Comparison of ENCODE assay signal across 2 cellular contexts in the genomic region with DNA sequence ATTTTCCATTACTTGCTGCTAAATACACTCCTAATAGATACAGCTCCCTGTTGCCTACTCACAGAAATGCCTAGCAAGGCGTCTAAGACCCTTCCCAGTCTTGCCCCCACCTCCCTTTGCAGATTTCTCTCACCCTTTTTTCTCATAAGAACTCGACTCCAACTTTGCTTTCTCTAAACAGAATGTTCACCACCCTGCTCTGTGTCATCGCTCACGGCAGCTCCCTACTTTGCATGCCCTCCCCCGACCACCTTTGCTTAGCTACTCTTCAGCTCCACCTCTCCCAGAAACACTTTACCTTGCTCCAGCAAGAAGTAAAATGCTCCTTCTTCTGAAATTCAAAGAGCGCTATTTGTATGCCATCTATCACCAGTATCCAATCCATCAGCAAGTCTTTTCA.
TF ChIP-seq lines count a peak whose summit lies in the region.

No MANE protein-coding gene starts in this region.

TF ChIP-seq in GM23338, 12 proteins besides CTCF, POLR2A, EP300 and RAD21 (continued from another document):
- TF ChIP-seq, protein P1, sequence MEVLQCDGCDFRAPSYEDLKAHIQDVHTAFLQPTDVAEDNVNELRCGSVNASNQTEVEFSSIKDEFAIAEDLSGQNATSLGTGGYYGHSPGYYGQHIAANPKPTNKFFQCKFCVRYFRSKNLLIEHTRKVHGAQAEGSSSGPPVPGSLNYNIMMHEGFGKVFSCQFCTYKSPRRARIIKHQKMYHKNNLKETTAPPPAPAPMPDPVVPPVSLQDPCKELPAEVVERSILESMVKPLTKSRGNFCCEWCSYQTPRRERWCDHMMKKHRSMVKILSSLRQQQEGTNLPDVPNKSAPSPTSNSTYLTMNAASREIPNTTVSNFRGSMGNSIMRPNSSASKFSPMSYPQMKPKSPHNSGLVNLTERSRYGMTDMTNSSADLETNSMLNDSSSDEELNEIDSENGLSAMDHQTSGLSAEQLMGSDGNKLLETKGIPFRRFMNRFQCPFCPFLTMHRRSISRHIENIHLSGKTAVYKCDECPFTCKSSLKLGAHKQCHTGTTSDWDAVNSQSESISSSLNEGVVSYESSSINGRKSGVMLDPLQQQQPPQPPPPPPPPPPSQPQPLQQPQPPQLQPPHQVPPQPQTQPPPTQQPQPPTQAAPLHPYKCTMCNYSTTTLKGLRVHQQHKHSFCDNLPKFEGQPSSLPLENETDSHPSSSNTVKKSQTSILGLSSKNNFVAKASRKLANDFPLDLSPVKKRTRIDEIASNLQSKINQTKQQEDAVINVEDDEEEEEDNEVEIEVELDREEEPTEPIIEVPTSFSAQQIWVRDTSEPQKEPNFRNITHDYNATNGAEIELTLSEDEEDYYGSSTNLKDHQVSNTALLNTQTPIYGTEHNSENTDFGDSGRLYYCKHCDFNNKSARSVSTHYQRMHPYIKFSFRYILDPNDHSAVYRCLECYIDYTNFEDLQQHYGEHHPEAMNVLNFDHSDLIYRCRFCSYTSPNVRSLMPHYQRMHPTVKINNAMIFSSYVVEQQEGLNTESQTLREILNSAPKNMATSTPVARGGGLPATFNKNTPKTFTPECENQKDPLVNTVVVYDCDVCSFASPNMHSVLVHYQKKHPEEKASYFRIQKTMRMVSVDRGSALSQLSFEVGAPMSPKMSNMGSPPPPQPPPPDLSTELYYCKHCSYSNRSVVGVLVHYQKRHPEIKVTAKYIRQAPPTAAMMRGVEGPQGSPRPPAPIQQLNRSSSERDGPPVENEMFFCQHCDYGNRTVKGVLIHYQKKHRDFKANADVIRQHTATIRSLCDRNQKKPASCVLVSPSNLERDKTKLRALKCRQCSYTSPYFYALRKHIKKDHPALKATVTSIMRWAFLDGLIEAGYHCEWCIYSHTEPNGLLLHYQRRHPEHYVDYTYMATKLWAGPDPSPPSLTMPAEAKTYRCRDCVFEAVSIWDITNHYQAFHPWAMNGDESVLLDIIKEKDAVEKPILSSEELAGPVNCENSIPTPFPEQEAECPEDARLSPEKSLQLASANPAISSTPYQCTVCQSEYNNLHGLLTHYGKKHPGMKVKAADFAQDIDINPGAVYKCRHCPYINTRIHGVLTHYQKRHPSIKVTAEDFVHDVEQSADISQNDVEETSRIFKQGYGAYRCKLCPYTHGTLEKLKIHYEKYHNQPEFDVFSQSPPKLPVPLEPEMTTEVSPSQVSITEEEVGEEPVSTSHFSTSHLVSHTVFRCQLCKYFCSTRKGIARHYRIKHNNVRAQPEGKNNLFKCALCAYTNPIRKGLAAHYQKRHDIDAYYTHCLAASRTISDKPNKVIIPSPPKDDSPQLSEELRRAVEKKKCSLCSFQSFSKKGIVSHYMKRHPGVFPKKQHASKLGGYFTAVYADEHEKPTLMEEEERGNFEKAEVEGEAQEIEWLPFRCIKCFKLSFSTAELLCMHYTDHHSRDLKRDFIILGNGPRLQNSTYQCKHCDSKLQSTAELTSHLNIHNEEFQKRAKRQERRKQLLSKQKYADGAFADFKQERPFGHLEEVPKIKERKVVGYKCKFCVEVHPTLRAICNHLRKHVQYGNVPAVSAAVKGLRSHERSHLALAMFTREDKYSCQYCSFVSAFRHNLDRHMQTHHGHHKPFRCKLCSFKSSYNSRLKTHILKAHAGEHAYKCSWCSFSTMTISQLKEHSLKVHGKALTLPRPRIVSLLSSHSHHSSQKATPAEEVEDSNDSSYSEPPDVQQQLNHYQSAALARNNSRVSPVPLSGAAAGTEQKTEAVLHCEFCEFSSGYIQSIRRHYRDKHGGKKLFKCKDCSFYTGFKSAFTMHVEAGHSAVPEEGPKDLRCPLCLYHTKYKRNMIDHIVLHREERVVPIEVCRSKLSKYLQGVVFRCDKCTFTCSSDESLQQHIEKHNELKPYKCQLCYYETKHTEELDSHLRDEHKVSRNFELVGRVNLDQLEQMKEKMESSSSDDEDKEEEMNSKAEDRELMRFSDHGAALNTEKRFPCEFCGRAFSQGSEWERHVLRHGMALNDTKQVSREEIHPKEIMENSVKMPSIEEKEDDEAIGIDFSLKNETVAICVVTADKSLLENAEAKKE (CRISPR knock-in tag; IDR thresholded peaks at IDR 0.05), result no peak
TF ChIP-seq in GM23338: peak in this region for 0.

TF ChIP-seq in WTC11, 78 proteins besides CTCF, POLR2A, EP300 and RAD21 (continued from another document):
- TF ChIP-seq, protein P2, sequence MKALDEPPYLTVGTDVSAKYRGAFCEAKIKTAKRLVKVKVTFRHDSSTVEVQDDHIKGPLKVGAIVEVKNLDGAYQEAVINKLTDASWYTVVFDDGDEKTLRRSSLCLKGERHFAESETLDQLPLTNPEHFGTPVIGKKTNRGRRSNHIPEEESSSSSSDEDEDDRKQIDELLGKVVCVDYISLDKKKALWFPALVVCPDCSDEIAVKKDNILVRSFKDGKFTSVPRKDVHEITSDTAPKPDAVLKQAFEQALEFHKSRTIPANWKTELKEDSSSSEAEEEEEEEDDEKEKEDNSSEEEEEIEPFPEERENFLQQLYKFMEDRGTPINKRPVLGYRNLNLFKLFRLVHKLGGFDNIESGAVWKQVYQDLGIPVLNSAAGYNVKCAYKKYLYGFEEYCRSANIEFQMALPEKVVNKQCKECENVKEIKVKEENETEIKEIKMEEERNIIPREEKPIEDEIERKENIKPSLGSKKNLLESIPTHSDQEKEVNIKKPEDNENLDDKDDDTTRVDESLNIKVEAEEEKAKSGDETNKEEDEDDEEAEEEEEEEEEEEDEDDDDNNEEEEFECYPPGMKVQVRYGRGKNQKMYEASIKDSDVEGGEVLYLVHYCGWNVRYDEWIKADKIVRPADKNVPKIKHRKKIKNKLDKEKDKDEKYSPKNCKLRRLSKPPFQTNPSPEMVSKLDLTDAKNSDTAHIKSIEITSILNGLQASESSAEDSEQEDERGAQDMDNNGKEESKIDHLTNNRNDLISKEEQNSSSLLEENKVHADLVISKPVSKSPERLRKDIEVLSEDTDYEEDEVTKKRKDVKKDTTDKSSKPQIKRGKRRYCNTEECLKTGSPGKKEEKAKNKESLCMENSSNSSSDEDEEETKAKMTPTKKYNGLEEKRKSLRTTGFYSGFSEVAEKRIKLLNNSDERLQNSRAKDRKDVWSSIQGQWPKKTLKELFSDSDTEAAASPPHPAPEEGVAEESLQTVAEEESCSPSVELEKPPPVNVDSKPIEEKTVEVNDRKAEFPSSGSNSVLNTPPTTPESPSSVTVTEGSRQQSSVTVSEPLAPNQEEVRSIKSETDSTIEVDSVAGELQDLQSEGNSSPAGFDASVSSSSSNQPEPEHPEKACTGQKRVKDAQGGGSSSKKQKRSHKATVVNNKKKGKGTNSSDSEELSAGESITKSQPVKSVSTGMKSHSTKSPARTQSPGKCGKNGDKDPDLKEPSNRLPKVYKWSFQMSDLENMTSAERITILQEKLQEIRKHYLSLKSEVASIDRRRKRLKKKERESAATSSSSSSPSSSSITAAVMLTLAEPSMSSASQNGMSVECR (CRISPR knock-in tag; IDR thresholded peaks at IDR 0.05; ENCODE audit: borderline replicate concordance), result no peak
- TF ChIP-seq CBFB (CRISPR knock-in tag; IDR thresholded peaks at IDR 0.05; ENCODE audit: low read depth) (no peak), KAT7 (CRISPR knock-in tag; IDR thresholded peaks at IDR 0.05; ENCODE audit: borderline replicate concordance) (no peak), TCF7 (CRISPR knock-in tag; IDR thresholded peaks at IDR 0.05; ENCODE audit: low read depth) (no peak), ZNF396 (CRISPR knock-in tag; IDR thresholded peaks at IDR 0.05; ENCODE audit: borderline replicate concordance) (no peak), CREB1 (CRISPR knock-in tag; IDR thresholded peaks at IDR 0.05) (no peak), GTF2I (CRISPR knock-in tag; conservative IDR thresholded peaks at IDR 0.05) (no peak)
- TF ChIP-seq, protein P3, sequence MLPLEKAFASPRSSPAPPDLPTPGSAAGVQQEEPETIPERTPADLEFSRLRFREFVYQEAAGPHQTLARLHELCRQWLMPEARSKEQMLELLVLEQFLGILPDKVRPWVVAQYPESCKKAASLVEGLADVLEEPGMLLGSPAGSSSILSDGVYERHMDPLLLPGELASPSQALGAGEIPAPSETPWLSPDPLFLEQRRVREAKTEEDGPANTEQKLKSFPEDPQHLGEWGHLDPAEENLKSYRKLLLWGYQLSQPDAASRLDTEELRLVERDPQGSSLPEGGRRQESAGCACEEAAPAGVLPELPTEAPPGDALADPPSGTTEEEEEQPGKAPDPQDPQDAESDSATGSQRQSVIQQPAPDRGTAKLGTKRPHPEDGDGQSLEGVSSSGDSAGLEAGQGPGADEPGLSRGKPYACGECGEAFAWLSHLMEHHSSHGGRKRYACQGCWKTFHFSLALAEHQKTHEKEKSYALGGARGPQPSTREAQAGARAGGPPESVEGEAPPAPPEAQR (CRISPR knock-in tag; IDR thresholded peaks at IDR 0.05), result no peak
